ENCODE assay signal across 8 cellular contexts in genomic region chr10:102644066-102644645, GRCh38. TPM values are rescaled to one million over a fixed set of nuclear protein-coding genes. Genes with fewer than 3 reads are reported as not detected.
DNase-seq lines count a peak whose midpoint lies in the region; ATAC-seq lines count a peak whose summit lies in the region.

TSS of gene TRIM8 (plus strand) at chr10:102644479. CDS start at chr10:102644618, 139 bp downstream.

- H3K9ac ChIP-seq in ES-I3 (ENCODE audit: low read depth, low read length) = peak within 1 kb of the TSS; percentile 84

- peaks cover 25% of the 10 kb centered on the region; the same call in 1 of the 2 replicates for H3K4me1 ChIP-seq in ES-I3 (ENCODE audit: insufficient read depth, low read length)

- ATAC-seq in HG02588 (IDR thresholded peaks at IDR 0.05; ENCODE audit: unreplicated experiment) = no peak

- no peaks in the 10 kb centered on the region for H3K9me3 ChIP-seq in ES-I3 (ENCODE audit: control insufficient read depth, insufficient read depth, low read length)

- DNase-seq in LHCN-M2 (ENCODE audit: low read depth) = peak; percentile 52
- DNase-seq in activated CD4-positive, alpha-beta T cell treated with anti-CD3 and anti-CD28 coated beads for 48 hours = peak; percentile 73
- DNase-seq in dermis microvascular lymphatic vessel endothelial cell (ENCODE audit: low read depth in 2 of 2) = peak in 1 of 2 donors; percentile 59
- peak; percentile 57 to 60 for DNase-seq in lung microvascular endothelial cell (ENCODE audit: low read depth in 2 of 2)
- peak; percentile 70 for DNase-seq in stimulated activated CD8-positive, alpha-beta memory T cell treated with anti-CD3 and anti-CD28 coated beads, Interleukin-4, amount 100 ng/mL, for 48 hours
- DNase-seq in AG08395 (ENCODE audit: low spot score) = no peak

- H3K36me3 ChIP-seq in ES-I3 (ENCODE audit: insufficient read depth, low read length) = no peaks in the 10 kb centered on the region

RNA-seq across cellular contexts. Expression of gene TRIM8, which starts in this region (rescaled TPM):
- total RNA-seq in LHCN-M2 (2014; rRNA removed) (135 and 136 TPM in 2 replicates), dermis microvascular lymphatic vessel endothelial cell (38.4 and 82.4 TPM in 2 replicates), lung microvascular endothelial cell (42.7 and 67.5 TPM in 2 replicates)
- polyA plus RNA-seq in LHCN-M2 (2012) = 155 TPM
